In the genomic region with DNA sequence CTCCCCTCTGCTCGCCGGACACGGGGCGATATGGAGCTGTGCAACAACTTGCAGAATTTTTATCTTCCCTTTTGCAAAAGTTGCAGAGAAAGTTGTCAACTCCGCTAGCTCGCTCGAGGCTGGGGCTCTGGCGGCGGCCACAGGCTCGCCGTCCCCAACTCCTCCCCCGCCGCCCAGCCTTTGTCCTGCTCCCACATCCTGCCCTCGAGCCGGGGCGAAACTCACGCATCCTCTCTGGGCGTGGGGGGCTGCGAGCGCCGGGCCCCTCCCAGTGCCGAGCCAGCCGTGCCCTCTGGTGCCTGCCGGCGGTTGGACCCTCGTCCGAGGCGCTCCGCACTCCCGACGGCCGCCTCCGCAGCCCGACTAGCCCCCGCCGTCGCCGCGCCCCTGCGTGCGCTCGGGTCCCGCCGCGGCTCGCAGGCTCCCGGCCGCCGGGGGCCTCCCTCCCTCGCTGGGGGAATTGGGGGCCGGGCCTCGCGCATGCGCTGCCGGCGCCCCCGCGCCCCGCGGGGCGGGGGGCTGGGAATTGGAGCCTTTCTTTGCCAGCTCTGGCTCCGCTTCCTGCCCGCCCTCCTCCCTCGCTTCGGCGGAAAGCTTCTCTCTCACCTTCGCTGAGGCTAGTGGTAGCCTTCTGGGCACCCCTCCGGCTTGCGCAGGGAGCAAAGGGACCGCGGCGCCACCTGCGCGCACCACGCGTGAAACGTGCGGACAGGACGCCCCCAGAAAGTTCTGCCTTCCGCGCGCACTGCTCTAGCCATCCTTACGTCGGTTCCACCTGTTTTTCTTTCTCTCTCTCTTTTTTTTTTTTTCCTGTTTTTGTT, we compare ENCODE assay signal across 8 cellular contexts. TPM values are rescaled to one million over a fixed set of nuclear protein-coding genes. Genes with fewer than 3 reads are reported as not detected.
DNase-seq lines count a peak whose midpoint lies in the region; ATAC-seq and TF ChIP-seq lines count a peak whose summit lies in the region.

A gene with protein sequence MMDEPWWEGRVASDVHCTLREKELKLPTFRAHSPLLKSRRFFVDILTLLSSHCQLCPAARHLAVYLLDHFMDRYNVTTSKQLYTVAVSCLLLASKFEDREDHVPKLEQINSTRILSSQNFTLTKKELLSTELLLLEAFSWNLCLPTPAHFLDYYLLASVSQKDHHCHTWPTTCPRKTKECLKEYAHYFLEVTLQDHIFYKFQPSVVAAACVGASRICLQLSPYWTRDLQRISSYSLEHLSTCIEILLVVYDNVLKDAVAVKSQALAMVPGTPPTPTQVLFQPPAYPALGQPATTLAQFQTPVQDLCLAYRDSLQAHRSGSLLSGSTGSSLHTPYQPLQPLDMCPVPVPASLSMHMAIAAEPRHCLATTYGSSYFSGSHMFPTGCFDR (minus strand): TSS at position 426 of the 821 bp plus-strand sequence. CDS start 641 bp downstream, outside the sequence.

- DNase-seq in ELR (ENCODE audit: low read depth) (peak; percentile 55), GM23338 (ENCODE audit: low spot score) (peak; percentile 90), NCI-H1930 (lab: John Stamatoyannopoulos, UW) (peak; percentile 27 to 51), glomerular visceral epithelial cell (ENCODE audit: extremely low spot score) (peak; percentile 84)
- DNase-seq in activated T-helper 1 cell treated with anti-CD3 and anti-CD28 coated beads, Interleukin-12 subunit alpha, Interleukin-12 subunit beta, Interleukin-2, Interleukin-4 antibody, amounts not matched to agents 30 ng/mL and 10 ng/mL and 1 ng/mL, durations not matched to agents 14 hours and 24 hours and 36 hours (ENCODE audit: low spot score), result no peak
- no peak for DNase-seq in stimulated activated CD4-positive, alpha-beta T cell treated with anti-CD3 and anti-CD28 coated beads, Interleukin-12 subunit alpha, Interleukin-12 subunit beta, amount 100 ng/mL, for 4 hours

- H4K20me1 ChIP-seq in GM23338 (replicated peaks; ENCODE audit: insufficient read depth), result peaks cover 14% of the 10 kb centered on the region

- H3K4me2 ChIP-seq in GM23338, result peak within 1 kb of the TSS; percentile 85

- H3K27me3 ChIP-seq in GM23338 (ENCODE audit: insufficient read depth) (no peaks in the 10 kb centered on the region), neuron (ENCODE audit: insufficient read depth, low read length) (no peaks in the 10 kb centered on the region)

- intact Hi-C loops in activated T-helper 1 cell treated with anti-CD3 and anti-CD28 coated beads, Interleukin-12 subunit alpha, Interleukin-12 subunit beta, Interleukin-2, Interleukin-4 antibody, amounts not matched to agents 30 ng/mL and 10 ng/mL and 1 ng/mL, durations not matched to agents 14 hours and 24 hours and 36 hours (cut with micrococcal nuclease), result no loop called here

- H3K36me3 Mint-ChIP-seq in GM23338 (ENCODE audit: low read depth), result peaks cover 32% of the 10 kb centered on the region
- H3K36me3 Mint-ChIP-seq in activated T-helper 1 cell treated with anti-CD3 and anti-CD28 coated beads, Interleukin-12 subunit alpha, Interleukin-12 subunit beta, Interleukin-2, Interleukin-4 antibody, amounts not matched to agents 30 ng/mL and 10 ng/mL and 1 ng/mL, durations not matched to agents 14 hours and 24 hours and 36 hours (ENCODE audit: low read depth), result no peaks in the 10 kb centered on the region

- H3K9me2 ChIP-seq in GM23338 (ENCODE audit: insufficient read depth), result no peaks in the 10 kb centered on the region

- H3K4me3 Mint-ChIP-seq in GM23338, result peak within 1 kb of the TSS; percentile 94
- peak within 1 kb of the TSS; percentile 45 for H3K4me3 Mint-ChIP-seq in activated T-helper 1 cell treated with anti-CD3 and anti-CD28 coated beads, Interleukin-12 subunit alpha, Interleukin-12 subunit beta, Interleukin-2, Interleukin-4 antibody, amounts not matched to agents 30 ng/mL and 10 ng/mL and 1 ng/mL, durations not matched to agents 14 hours and 24 hours and 36 hours

- peak within 1 kb of the TSS; percentile 93 for H3K27ac ChIP-seq in GM23338 (ENCODE audit: low read depth)

- 0 out of 2 replicates have a peak, but pooled peaks cover 3% of the 10 kb centered on the region for H3F3A ChIP-seq in GM23338 (replicated peaks; ENCODE audit: low read depth)

- peaks cover 4% of the 10 kb centered on the region; the same call in 1 of the 2 replicates for H3K36me3 ChIP-seq in GM23338 (ENCODE audit: insufficient read depth)
- H3K36me3 ChIP-seq in neuron (ENCODE audit: insufficient read depth, low read length), result peaks cover 26% of the 10 kb centered on the region

- no peaks in the 10 kb centered on the region for H3K9me3 ChIP-seq in neuron (ENCODE audit: low read length)

- ATAC-seq in GM23338 (peak; percentile 79), GM19455 (IDR thresholded peaks at IDR 0.05; ENCODE audit: unreplicated experiment) (no peak)

- peaks cover 8% of the 10 kb centered on the region for H3K27me3 Mint-ChIP-seq in GM23338 (ENCODE audit: insufficient read depth, low read depth, poor library complexity)
- peaks cover 63% of the 10 kb centered on the region for H3K27me3 Mint-ChIP-seq in activated T-helper 1 cell treated with anti-CD3 and anti-CD28 coated beads, Interleukin-12 subunit alpha, Interleukin-12 subunit beta, Interleukin-2, Interleukin-4 antibody, amounts not matched to agents 30 ng/mL and 10 ng/mL and 1 ng/mL, durations not matched to agents 14 hours and 24 hours and 36 hours (ENCODE audit: insufficient read depth)

- H2AFZ ChIP-seq in GM23338, result peak within 1 kb of the TSS; percentile 91
- H2AFZ ChIP-seq in neuron (ENCODE audit: low read depth, low read length), result peak within 1 kb of the TSS; percentile 97

- H3K4me3 ChIP-seq in GM23338, result peak within 1 kb of the TSS; percentile 86
- peak within 1 kb of the TSS; percentile 91 for H3K4me3 ChIP-seq in neuron (ENCODE audit: low read length)

- H3K79me2 ChIP-seq in GM23338 (replicated peaks; ENCODE audit: insufficient read depth), result peaks cover 46% of the 10 kb centered on the region

- no peak for TF ChIP-seq CTCF in GM23338 (conservative IDR thresholded peaks at IDR 0.05; ENCODE audit: low read depth in 2 of 2)

- peaks cover 55% of the 10 kb centered on the region for H3K4me1 Mint-ChIP-seq in GM23338
- H3K4me1 Mint-ChIP-seq in activated T-helper 1 cell treated with anti-CD3 and anti-CD28 coated beads, Interleukin-12 subunit alpha, Interleukin-12 subunit beta, Interleukin-2, Interleukin-4 antibody, amounts not matched to agents 30 ng/mL and 10 ng/mL and 1 ng/mL, durations not matched to agents 14 hours and 24 hours and 36 hours (ENCODE audit: low read depth), result no peaks in the 10 kb centered on the region

- no peaks in the 10 kb centered on the region; the same call in 2 of the 3 replicates for H3K9me3 Mint-ChIP-seq in GM23338
- no peaks in the 10 kb centered on the region for H3K9me3 Mint-ChIP-seq in activated T-helper 1 cell treated with anti-CD3 and anti-CD28 coated beads, Interleukin-12 subunit alpha, Interleukin-12 subunit beta, Interleukin-2, Interleukin-4 antibody, amounts not matched to agents 30 ng/mL and 10 ng/mL and 1 ng/mL, durations not matched to agents 14 hours and 24 hours and 36 hours

- H3K4me1 ChIP-seq in GM23338 (ENCODE audit: insufficient read depth) (peaks cover 41% of the 10 kb centered on the region), neuron (ENCODE audit: insufficient read depth, low read length) (peaks cover 12% of the 10 kb centered on the region)

- peak within 1 kb of the TSS; percentile 87 for H3K27ac Mint-ChIP-seq in GM23338
- no peak within 1 kb of the TSS for H3K27ac Mint-ChIP-seq in activated T-helper 1 cell treated with anti-CD3 and anti-CD28 coated beads, Interleukin-12 subunit alpha, Interleukin-12 subunit beta, Interleukin-2, Interleukin-4 antibody, amounts not matched to agents 30 ng/mL and 10 ng/mL and 1 ng/mL, durations not matched to agents 14 hours and 24 hours and 36 hours

TF ChIP-seq in GM23338, 12 proteins besides CTCF, POLR2A, EP300 and RAD21:
- peak; percentile 77 for TF ChIP-seq POLR2AphosphoS5 (IDR thresholded peaks at IDR 0.05; ENCODE audit: low read depth)
- TF ChIP-seq ZNF331 (CRISPR knock-in tag; IDR thresholded peaks at IDR 0.05; ENCODE audit: low read depth), result no peak
- no peak for TF ChIP-seq JUNB (IDR thresholded peaks at IDR 0.05; ENCODE audit: unreplicated experiment)
- TF ChIP-seq CREB1 (CRISPR knock-in tag; IDR thresholded peaks at IDR 0.05; ENCODE audit: low read depth), result 0 out of 2 replicates have a peak, but pooled peaks have one; percentile 5
- TF ChIP-seq, protein P1, sequence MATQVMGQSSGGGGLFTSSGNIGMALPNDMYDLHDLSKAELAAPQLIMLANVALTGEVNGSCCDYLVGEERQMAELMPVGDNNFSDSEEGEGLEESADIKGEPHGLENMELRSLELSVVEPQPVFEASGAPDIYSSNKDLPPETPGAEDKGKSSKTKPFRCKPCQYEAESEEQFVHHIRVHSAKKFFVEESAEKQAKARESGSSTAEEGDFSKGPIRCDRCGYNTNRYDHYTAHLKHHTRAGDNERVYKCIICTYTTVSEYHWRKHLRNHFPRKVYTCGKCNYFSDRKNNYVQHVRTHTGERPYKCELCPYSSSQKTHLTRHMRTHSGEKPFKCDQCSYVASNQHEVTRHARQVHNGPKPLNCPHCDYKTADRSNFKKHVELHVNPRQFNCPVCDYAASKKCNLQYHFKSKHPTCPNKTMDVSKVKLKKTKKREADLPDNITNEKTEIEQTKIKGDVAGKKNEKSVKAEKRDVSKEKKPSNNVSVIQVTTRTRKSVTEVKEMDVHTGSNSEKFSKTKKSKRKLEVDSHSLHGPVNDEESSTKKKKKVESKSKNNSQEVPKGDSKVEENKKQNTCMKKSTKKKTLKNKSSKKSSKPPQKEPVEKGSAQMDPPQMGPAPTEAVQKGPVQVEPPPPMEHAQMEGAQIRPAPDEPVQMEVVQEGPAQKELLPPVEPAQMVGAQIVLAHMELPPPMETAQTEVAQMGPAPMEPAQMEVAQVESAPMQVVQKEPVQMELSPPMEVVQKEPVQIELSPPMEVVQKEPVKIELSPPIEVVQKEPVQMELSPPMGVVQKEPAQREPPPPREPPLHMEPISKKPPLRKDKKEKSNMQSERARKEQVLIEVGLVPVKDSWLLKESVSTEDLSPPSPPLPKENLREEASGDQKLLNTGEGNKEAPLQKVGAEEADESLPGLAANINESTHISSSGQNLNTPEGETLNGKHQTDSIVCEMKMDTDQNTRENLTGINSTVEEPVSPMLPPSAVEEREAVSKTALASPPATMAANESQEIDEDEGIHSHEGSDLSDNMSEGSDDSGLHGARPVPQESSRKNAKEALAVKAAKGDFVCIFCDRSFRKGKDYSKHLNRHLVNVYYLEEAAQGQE (IDR thresholded peaks at IDR 0.05; ENCODE audit: unreplicated experiment), result no peak
- TF ChIP-seq EZH2phosphoT487 (IDR thresholded peaks at IDR 0.05; ENCODE audit: unreplicated experiment), result no peak

RNA-seq across cellular contexts. Expression of the gene that starts here (rescaled TPM):
- total RNA-seq in GM23338 (2014; rRNA removed; shearing (Covaris generic)), result 22.1 and 29.2 TPM in 2 replicates
- polyA plus RNA-seq in GM23338 (2016; fragmentation: Nextera tagmentation; extraction: Ambion mirVana), result 27.0 and 28.4 TPM in 2 replicates
- not detected in 2 replicates for total RNA-seq in activated T-helper 1 cell treated with anti-CD3 and anti-CD28 coated beads, Interleukin-12 subunit alpha, Interleukin-12 subunit beta, Interleukin-2, Interleukin-4 antibody, amounts not matched to agents 30 ng/mL and 10 ng/mL and 1 ng/mL, durations not matched to agents 14 hours and 24 hours and 36 hours

Comparison
In these comparisons a context has a peak if more than half of its experiments do, and no peak if none do; other contexts are left out.
1. RNA of the gene that starts here (total RNA-seq): 22.1 to 29.2 TPM in GM23338; not detected in activated T-helper 1 cell treated with anti-CD3 and anti-CD28 coated beads, Interleukin-12 subunit alpha, Interleukin-12 subunit beta, Interleukin-2, Interleukin-4 antibody, amounts not matched to agents 30 ng/mL and 10 ng/mL and 1 ng/mL, durations not matched to agents 14 hours and 24 hours and 36 hours; every median in the first group is over 10 times any median in the second.
2. DNase-seq: peak in ELR (single experiment), GM23338 (single experiment), NCI-H1930 (2 of 2) and glomerular visceral epithelial cell (single experiment); none in activated T-helper 1 cell treated with anti-CD3 and anti-CD28 coated beads, Interleukin-12 subunit alpha, Interleukin-12 subunit beta, Interleukin-2, Interleukin-4 antibody, amounts not matched to agents 30 ng/mL and 10 ng/mL and 1 ng/mL, durations not matched to agents 14 hours and 24 hours and 36 hours (single experiment) and stimulated activated CD4-positive, alpha-beta T cell treated with anti-CD3 and anti-CD28 coated beads, Interleukin-12 subunit alpha, Interleukin-12 subunit beta, amount 100 ng/mL, for 4 hours (single experiment).